Comparison of ENCODE assay signal across 1 cellular context in the genomic region with DNA sequence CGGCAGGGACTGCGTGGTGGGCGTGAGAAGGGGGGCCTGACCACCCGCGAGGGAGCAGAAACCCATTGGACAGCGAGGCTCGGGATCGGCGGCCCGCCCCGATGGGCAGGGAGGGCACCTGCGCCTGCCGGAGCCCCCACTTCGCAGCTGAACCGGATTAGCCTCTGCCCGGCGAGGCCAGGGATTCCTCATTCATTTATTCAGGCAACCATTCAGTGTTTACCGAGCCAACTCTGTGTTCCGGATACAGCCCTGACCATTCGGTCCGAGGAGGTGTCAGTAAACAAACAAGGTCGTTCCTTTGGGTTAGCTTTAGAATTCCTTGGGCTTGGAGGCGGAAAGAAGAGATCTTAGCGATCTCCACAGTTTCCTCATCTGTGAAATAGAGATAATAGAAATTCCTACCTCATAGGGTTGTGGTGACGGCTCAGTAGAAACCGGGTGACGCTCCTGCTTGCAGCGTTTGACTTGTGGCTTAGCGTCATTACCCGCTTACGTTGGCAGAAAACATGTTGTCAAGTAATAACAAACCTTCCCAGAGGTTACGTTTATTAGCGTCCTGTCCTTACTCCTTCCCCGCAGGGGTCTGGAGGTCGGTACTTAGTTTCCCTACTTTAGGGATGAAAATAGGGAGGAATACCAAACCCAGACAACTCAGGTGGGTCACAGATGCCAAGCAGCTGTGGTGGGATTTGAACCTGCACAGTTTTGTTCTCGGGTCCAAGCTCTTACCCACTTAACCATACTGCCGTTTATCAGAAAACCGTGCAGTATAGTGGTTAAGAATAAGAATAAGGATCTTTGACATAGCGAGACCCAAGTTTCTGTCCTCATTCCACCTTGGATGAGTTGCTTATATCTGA.
TF ChIP-seq lines count a peak whose summit lies in the region.

No MANE protein-coding gene starts in this region.

TF ChIP-seq in HEK293, 187 proteins besides CTCF, POLR2A, EP300 and RAD21 (continued from another document):
- TF ChIP-seq, protein P1, sequence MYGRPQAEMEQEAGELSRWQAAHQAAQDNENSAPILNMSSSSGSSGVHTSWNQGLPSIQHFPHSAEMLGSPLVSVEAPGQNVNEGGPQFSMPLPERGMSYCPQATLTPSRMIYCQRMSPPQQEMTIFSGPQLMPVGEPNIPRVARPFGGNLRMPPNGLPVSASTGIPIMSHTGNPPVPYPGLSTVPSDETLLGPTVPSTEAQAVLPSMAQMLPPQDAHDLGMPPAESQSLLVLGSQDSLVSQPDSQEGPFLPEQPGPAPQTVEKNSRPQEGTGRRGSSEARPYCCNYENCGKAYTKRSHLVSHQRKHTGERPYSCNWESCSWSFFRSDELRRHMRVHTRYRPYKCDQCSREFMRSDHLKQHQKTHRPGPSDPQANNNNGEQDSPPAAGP (tag by site-specific recombination; IDR thresholded peaks at IDR 0.05) = peak; percentile 81
- TF ChIP-seq, protein P2, sequence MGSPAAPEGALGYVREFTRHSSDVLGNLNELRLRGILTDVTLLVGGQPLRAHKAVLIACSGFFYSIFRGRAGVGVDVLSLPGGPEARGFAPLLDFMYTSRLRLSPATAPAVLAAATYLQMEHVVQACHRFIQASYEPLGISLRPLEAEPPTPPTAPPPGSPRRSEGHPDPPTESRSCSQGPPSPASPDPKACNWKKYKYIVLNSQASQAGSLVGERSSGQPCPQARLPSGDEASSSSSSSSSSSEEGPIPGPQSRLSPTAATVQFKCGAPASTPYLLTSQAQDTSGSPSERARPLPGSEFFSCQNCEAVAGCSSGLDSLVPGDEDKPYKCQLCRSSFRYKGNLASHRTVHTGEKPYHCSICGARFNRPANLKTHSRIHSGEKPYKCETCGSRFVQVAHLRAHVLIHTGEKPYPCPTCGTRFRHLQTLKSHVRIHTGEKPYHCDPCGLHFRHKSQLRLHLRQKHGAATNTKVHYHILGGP (tag by site-specific recombination; IDR thresholded peaks at IDR 0.05) = no peak
- TF ChIP-seq, protein P3, sequence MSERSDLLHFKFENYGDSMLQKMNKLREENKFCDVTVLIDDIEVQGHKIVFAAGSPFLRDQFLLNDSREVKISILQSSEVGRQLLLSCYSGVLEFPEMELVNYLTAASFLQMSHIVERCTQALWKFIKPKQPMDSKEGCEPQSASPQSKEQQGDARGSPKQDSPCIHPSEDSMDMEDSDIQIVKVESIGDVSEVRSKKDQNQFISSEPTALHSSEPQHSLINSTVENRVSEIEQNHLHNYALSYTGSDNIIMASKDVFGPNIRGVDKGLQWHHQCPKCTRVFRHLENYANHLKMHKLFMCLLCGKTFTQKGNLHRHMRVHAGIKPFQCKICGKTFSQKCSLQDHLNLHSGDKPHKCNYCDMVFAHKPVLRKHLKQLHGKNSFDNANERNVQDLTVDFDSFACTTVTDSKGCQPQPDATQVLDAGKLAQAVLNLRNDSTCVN (tag by site-specific recombination; optimal IDR thresholded peaks at IDR 0.05) = no peak
- TF ChIP-seq ZNF473 (tag by site-specific recombination; IDR thresholded peaks at IDR 0.05) = no peak
- peak; percentile 100 for TF ChIP-seq IKZF3 (tag by site-specific recombination; IDR thresholded peaks at IDR 0.05)
- no peak for TF ChIP-seq ZNF792 (tag by site-specific recombination; IDR thresholded peaks at IDR 0.05)
- peak; percentile 68; the same call in 1 of the 2 replicates for TF ChIP-seq ZNF843 (tag by site-specific recombination; IDR thresholded peaks at IDR 0.05)
- peak; percentile 56; the same call in 1 of the 2 replicates for TF ChIP-seq ZNF37A (tag by site-specific recombination; IDR thresholded peaks at IDR 0.05)
- TF ChIP-seq, protein P4, sequence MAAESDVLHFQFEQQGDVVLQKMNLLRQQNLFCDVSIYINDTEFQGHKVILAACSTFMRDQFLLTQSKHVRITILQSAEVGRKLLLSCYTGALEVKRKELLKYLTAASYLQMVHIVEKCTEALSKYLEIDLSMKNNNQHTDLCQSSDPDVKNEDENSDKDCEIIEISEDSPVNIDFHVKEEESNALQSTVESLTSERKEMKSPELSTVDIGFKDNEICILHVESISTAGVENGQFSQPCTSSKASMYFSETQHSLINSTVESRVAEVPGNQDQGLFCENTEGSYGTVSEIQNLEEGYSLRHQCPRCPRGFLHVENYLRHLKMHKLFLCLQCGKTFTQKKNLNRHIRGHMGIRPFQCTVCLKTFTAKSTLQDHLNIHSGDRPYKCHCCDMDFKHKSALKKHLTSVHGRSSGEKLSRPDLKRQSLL (tag by site-specific recombination; IDR thresholded peaks at IDR 0.05) = no peak
- no peak for TF ChIP-seq GLI4 (tag by site-specific recombination; IDR thresholded peaks at IDR 0.05)
- no peak for TF ChIP-seq ZNF223 (tag by site-specific recombination; IDR thresholded peaks at IDR 0.05)
- TF ChIP-seq, protein P5, sequence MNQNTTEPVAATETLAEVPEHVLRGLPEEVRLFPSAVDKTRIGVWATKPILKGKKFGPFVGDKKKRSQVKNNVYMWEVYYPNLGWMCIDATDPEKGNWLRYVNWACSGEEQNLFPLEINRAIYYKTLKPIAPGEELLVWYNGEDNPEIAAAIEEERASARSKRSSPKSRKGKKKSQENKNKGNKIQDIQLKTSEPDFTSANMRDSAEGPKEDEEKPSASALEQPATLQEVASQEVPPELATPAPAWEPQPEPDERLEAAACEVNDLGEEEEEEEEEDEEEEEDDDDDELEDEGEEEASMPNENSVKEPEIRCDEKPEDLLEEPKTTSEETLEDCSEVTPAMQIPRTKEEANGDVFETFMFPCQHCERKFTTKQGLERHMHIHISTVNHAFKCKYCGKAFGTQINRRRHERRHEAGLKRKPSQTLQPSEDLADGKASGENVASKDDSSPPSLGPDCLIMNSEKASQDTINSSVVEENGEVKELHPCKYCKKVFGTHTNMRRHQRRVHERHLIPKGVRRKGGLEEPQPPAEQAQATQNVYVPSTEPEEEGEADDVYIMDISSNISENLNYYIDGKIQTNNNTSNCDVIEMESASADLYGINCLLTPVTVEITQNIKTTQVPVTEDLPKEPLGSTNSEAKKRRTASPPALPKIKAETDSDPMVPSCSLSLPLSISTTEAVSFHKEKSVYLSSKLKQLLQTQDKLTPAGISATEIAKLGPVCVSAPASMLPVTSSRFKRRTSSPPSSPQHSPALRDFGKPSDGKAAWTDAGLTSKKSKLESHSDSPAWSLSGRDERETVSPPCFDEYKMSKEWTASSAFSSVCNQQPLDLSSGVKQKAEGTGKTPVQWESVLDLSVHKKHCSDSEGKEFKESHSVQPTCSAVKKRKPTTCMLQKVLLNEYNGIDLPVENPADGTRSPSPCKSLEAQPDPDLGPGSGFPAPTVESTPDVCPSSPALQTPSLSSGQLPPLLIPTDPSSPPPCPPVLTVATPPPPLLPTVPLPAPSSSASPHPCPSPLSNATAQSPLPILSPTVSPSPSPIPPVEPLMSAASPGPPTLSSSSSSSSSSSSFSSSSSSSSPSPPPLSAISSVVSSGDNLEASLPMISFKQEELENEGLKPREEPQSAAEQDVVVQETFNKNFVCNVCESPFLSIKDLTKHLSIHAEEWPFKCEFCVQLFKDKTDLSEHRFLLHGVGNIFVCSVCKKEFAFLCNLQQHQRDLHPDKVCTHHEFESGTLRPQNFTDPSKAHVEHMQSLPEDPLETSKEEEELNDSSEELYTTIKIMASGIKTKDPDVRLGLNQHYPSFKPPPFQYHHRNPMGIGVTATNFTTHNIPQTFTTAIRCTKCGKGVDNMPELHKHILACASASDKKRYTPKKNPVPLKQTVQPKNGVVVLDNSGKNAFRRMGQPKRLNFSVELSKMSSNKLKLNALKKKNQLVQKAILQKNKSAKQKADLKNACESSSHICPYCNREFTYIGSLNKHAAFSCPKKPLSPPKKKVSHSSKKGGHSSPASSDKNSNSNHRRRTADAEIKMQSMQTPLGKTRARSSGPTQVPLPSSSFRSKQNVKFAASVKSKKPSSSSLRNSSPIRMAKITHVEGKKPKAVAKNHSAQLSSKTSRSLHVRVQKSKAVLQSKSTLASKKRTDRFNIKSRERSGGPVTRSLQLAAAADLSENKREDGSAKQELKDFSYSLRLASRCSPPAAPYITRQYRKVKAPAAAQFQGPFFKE (tag by site-specific recombination; IDR thresholded peaks at IDR 0.05; ENCODE audit: borderline replicate concordance) = no peak
